In genomic region chr5:36304095-36304494, GRCh38 we compare ENCODE assay signal across 23 cellular contexts. TPM values are rescaled to one million over a fixed set of nuclear protein-coding genes. Genes with fewer than 3 reads are reported as not detected.
"Had no signal": no experiment of that assay in that cellular context is flagged by ENCODE, and none has a peak within 500 bp of the region (broad histone marks: within the 10 kb centered on the region; RNA-seq: fewer than 3 reads in every experiment).

No MANE protein-coding gene starts in this region.

- H3K9me3 Mint-ChIP-seq: activated naive CD8-positive, alpha-beta T cell treated with anti-CD3 and anti-CD28 coated beads for 36 hours; dendritic cell treated with granulocyte-macrophage colony-stimulating factor and Interleukin-4, amounts not matched to agents 40 ng/mL and 50 ng/mL, for 4 days; immature natural killer cell; naive B cell; neural crest cell had no signal

- H3K36me3 ChIP-seq: lower lobe of right lung, prostate gland, right atrium auricular region, WERI-Rb-1 had no signal

- DNase-seq: activated CD8-positive, alpha-beta memory T cell treated with anti-CD3 and anti-CD28 coated beads, Interleukin-2, amount 50 U/mL, for 48 hours; activated naive CD4-positive, alpha-beta T cell treated with Interleukin-2 at 50 U/mL for 16 hours; activated naive CD8-positive, alpha-beta T cell treated with anti-CD3 and anti-CD28 coated beads for 36 hours; activated T-cell treated with anti-CD3 and anti-CD28 coated beads, Interleukin-2, amount 50 U/mL, for 48 hours; amniotic stem cell; effector memory CD4-positive, alpha-beta T cell; foreskin melanocyte; immature natural killer cell; lower lobe of right lung; mesendoderm; naive B cell; stimulated activated CD4-positive, alpha-beta T cell treated with anti-CD3 and anti-CD28 coated beads, Interleukin-4, amount 100 ng/mL, for 24 hours; stimulated activated naive CD4-positive, alpha-beta T cell treated with Interleukin-2 at 50 U/mL for 16 hours; SW 1271; T-helper 17 cell; WERI-Rb-1 had no signal

- H3K27ac ChIP-seq: lower lobe of right lung, prostate gland, WERI-Rb-1 had no signal

- H3K4me3 Mint-ChIP-seq: activated naive CD8-positive, alpha-beta T cell treated with anti-CD3 and anti-CD28 coated beads for 36 hours; dendritic cell treated with granulocyte-macrophage colony-stimulating factor and Interleukin-4, amounts not matched to agents 40 ng/mL and 50 ng/mL, for 4 days; immature natural killer cell; naive B cell; neural crest cell; T-helper 17 cell had no signal

- H3K27me3 Mint-ChIP-seq: activated naive CD8-positive, alpha-beta T cell treated with anti-CD3 and anti-CD28 coated beads for 36 hours; naive B cell had no signal

- ATAC-seq: left lobe of liver, lower lobe of right lung, T-helper 17 cell had no signal

- H3K27ac Mint-ChIP-seq: activated naive CD8-positive, alpha-beta T cell treated with anti-CD3 and anti-CD28 coated beads for 36 hours; dendritic cell treated with granulocyte-macrophage colony-stimulating factor and Interleukin-4, amounts not matched to agents 40 ng/mL and 50 ng/mL, for 4 days; immature natural killer cell; naive B cell; T-helper 17 cell had no signal

- H3K4me3 ChIP-seq: lower lobe of right lung, prostate gland, right atrium auricular region had no signal

- H3K4me1 Mint-ChIP-seq: immature natural killer cell had no signal

- H3K36me3 Mint-ChIP-seq: activated naive CD8-positive, alpha-beta T cell treated with anti-CD3 and anti-CD28 coated beads for 36 hours; immature natural killer cell; naive B cell had no signal

- H3K9me3 ChIP-seq: lower lobe of right lung, prostate gland, right atrium auricular region had no signal

- H3K27me3 ChIP-seq: right atrium auricular region had no signal

- H3K4me1 ChIP-seq: prostate gland had no signal

RNA-seq across cellular contexts. Expression of gene RANBP3L, which starts 2.4 kb away (rescaled TPM):
- total RNA-seq: bronchial epithelial cell, kidney epithelial cell, neural crest cell, T-helper 17 cell had no signal
